ENCODE assay signal across 8 cellular contexts in genomic region chrX:152635941-152636340, GRCh38. TPM values are rescaled to one million over a fixed set of nuclear protein-coding genes. Genes with fewer than 3 reads are reported as not detected.
A peak's percentile ranks its signal among the peaks of the same experiment; 100 is the strongest.
DNase-seq lines count a peak whose midpoint lies in the region; ATAC-seq, FAIRE-seq and TF ChIP-seq lines count a peak whose summit lies in the region.

No MANE protein-coding gene starts in this region.

- H3K4me1 ChIP-seq in uterus: no peaks in the 10 kb centered on the region

- no peak overlapping the region for H3K27ac ChIP-seq in uterus

- no peaks in the 10 kb centered on the region for H3K9me3 ChIP-seq in uterus

- TF ChIP-seq CTCF in D721Med (IDR thresholded peaks at IDR 0.05; ENCODE audit: insufficient read depth, missing control alignments): peak; percentile 45
- peak; percentile 66 for TF ChIP-seq CTCF in bronchial epithelial cell (IDR thresholded peaks at IDR 0.05; ENCODE audit: insufficient read depth, low read length, severe bottlenecking)
- TF ChIP-seq CTCF in uterus (IDR thresholded peaks at IDR 0.05): peak in 2 of 4 experiments; percentile 38 to 40

- H3K36me3 ChIP-seq in bronchial epithelial cell (ENCODE audit: control insufficient read depth, insufficient read depth, low read length) (no peaks in the 10 kb centered on the region), uterus (no peaks in the 10 kb centered on the region)

- H3K27me3 ChIP-seq in bronchial epithelial cell (ENCODE audit: control insufficient read depth, insufficient read depth, low read length): peaks cover 4% of the 10 kb centered on the region
- H3K27me3 ChIP-seq in uterus: peaks cover 0 to 6% of the 10 kb centered on the region in 2 donors

- intact Hi-C loops in uterus (cut with DNase I; ENCODE audit: low total_unique reads): no loop called here

- H3K4me3 ChIP-seq in bronchial epithelial cell (ENCODE audit: low read depth, low read length) (no peak overlapping the region), uterus (no peak overlapping the region)

- peak; percentile 46 for ATAC-seq in GM21717 (IDR thresholded peaks at IDR 0.05; ENCODE audit: unreplicated experiment)
- ATAC-seq in HG03135 (IDR thresholded peaks at IDR 0.05; ENCODE audit: unreplicated experiment): no peak

- peak; percentile 72 for FAIRE-seq in D721Med (lab: Jason Lieb, UNC)
- no peak for FAIRE-seq in bronchial epithelial cell (lab: Jason Lieb, UNC)

- DNase-seq in D721Med (ENCODE audit: insufficient read length, low spot score): no peak
- DNase-seq in NCI-H460 (ENCODE audit: extremely low read depth, low read depth): peak; percentile 46
- DNase-seq in bronchial epithelial cell (ENCODE audit: low read depth): peak; percentile 48
- DNase-seq in midbrain (lab: John Stamatoyannopoulos, UW): peak; percentile 19
- no peak for DNase-seq in uterus
- no peak for DNase-seq in MV-4-11 (lab: John Stamatoyannopoulos, UW)

- TF ChIP-seq POLR2A in uterus (IDR thresholded peaks at IDR 0.05): no peak

RNA-seq across cellular contexts. Expression of gene GABRQ, which starts 1.8 kb away (rescaled TPM):
- total RNA-seq in NCI-H460 (2014; rRNA removed; shearing (Covaris generic)): 0.02 and 0.06 TPM in 2 replicates
- 0.21 TPM in 1 of 2 replicates, not detected in the other for polyA plus RNA-seq in NCI-H460 (2014; cell fraction: nucleus; rRNA removed)
- under 0.01 and 0.13 TPM in 2 replicates for total RNA-seq in bronchial epithelial cell
- 1 to 10 TPM in 1 of 4 donors, under 1 TPM in 1, not detected in 2; 0.55 to 3.4 TPM for total RNA-seq in uterus

Comparison
In these comparisons a context has a peak if more than half of its experiments do, and no peak if none do; other contexts are left out.
1. DNase-seq: peak in NCI-H460 (single experiment), bronchial epithelial cell (single experiment) and midbrain (single experiment); none in D721Med (single experiment), uterus (0 of 2) and MV-4-11 (single experiment).